ENCODE assay signal across 8 cellular contexts in the genomic region with DNA sequence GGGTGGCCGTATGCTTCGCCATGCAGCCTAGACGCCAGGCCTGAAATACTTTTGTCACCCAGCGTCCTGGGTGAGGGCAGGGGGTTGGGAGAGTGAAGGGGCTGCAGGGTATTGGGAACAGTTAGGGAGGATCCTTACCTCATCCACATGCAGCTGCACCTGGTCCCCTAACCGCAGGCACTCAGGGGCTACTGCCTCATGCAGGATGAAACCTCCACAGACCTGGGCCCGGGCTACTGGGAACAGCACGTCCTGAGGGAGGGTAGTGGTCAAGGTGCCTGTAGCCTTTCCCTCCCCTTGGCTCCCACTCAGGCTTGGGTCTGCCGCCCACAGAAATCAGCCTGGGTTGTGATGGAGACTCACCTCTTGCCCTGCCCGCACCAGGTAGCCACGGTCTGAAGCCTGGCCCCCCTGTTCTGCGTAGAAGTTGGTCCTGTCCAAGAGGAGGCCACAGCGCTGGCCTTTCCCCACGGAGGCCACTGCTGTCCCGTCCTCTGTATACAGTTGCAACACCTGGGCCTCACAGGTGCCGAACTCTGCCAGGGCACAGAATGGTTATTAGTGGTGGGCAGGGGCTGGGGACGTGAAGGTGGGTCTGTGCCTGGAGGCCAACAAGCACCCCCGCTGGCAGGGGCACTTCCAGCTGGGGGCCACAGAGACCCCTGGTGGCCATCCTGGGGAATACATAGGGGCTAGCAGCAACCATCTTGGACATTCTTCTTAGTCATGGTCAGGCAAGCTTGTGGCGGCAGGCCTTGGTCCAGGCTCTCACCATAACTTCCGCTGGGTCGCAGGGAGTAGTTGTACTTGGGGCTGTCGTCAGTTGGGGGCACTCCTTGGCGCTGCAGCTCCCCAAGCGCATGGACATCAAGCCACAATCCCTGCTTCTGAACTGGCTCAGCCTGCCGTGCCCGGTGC. TPM values are rescaled to one million over a fixed set of nuclear protein-coding genes. Genes with fewer than 3 reads are reported as not detected.
DNase-seq lines count a peak whose midpoint lies in the region; ATAC-seq and TF ChIP-seq lines count a peak whose summit lies in the region.

No MANE protein-coding gene starts in this region.

- ATAC-seq in foreskin keratinocyte (peak; percentile 42), GM19397 (IDR thresholded peaks at IDR 0.05; ENCODE audit: unreplicated experiment) (no peak), HG02623 (IDR thresholded peaks at IDR 0.05; ENCODE audit: unreplicated experiment) (no peak)

- peak; percentile 72 for TF ChIP-seq CTCF in foreskin keratinocyte (conservative IDR thresholded peaks at IDR 0.05)

- H3K27ac ChIP-seq in foreskin keratinocyte, result no peak overlapping the region

- no peaks in the 10 kb centered on the region for H3K4me1 ChIP-seq in foreskin keratinocyte

- DNase-seq in SKM-1 treated with dmso at 0.1 percent for 144 hours (lab: John Stamatoyannopoulos, UW; ENCODE audit: unreplicated experiment), result peak; percentile 56
- DNase-seq in SKM-1 (lab: John Stamatoyannopoulos, UW; ENCODE audit: unreplicated experiment), result no peak
- DNase-seq in MV-4-11 (lab: John Stamatoyannopoulos, UW), result peak; percentile 25
- DNase-seq in activated T-cell treated with anti-CD3 and anti-CD28 coated beads, Interleukin-2, amount 50 U/mL, for 1 hour, result peak; percentile 55
- DNase-seq in foreskin keratinocyte, result no peak
- peak; percentile 12 for DNase-seq in renal cortical epithelial cell (ENCODE audit: low read depth)

- no peaks in the 10 kb centered on the region for H3K27me3 ChIP-seq in foreskin keratinocyte

RNA-seq across cellular contexts. Expression of gene AARS2, which starts 8.6 kb away (rescaled TPM):
- total RNA-seq in foreskin keratinocyte, result 17.8 and 21.5 TPM in 2 replicates
- polyA plus RNA-seq in foreskin keratinocyte, result 7.7 and 9.3 TPM in 2 replicates
- total RNA-seq in renal cortical epithelial cell, result 8.2 and 15.5 TPM in 2 replicates

RNA-seq across cellular contexts. Expression of gene TMEM151B, which starts 34.3 kb away (rescaled TPM):
- total RNA-seq in foreskin keratinocyte, result under 0.01 TPM in 1 of 2 replicates, not detected in the other
- polyA plus RNA-seq in foreskin keratinocyte, result 0.01 TPM in 1 of 2 replicates, not detected in the other
- total RNA-seq in renal cortical epithelial cell, result not detected in 2 replicates

RNA-seq across cellular contexts. Expression of gene SPATS1, which starts 37.9 kb away (rescaled TPM):
- total RNA-seq in foreskin keratinocyte (not detected in 2 replicates), renal cortical epithelial cell (not detected in 2 replicates)
- polyA plus RNA-seq in foreskin keratinocyte, result not detected in 2 replicates

RNA-seq across cellular contexts. Expression of gene NFKBIE, which starts 39.2 kb away (rescaled TPM):
- total RNA-seq in foreskin keratinocyte (15.8 and 16.8 TPM in 2 replicates), renal cortical epithelial cell (17.6 and 28.1 TPM in 2 replicates)
- 16.9 and 18.7 TPM in 2 replicates for polyA plus RNA-seq in foreskin keratinocyte

RNA-seq across cellular contexts. Expression of gene SLC35B2, which starts 47.2 kb away (rescaled TPM):
- total RNA-seq in foreskin keratinocyte (76.7 and 77.0 TPM in 2 replicates), renal cortical epithelial cell (64.3 and 103 TPM in 2 replicates)
- 72.9 and 79.6 TPM in 2 replicates for polyA plus RNA-seq in foreskin keratinocyte

Comparison
In these comparisons a context has a peak if more than half of its experiments do, and no peak if none do; other contexts are left out.
1. DNase-seq: peak in SKM-1 treated with dmso at 0.1 percent for 144 hours (single experiment), MV-4-11 (single experiment), activated T-cell treated with anti-CD3 and anti-CD28 coated beads, Interleukin-2, amount 50 U/mL, for 1 hour (single experiment) and renal cortical epithelial cell (single experiment); none in SKM-1 (single experiment) and foreskin keratinocyte (0 of 2).